Comparison of ENCODE assay signal across 8 cellular contexts in the genomic region with DNA sequence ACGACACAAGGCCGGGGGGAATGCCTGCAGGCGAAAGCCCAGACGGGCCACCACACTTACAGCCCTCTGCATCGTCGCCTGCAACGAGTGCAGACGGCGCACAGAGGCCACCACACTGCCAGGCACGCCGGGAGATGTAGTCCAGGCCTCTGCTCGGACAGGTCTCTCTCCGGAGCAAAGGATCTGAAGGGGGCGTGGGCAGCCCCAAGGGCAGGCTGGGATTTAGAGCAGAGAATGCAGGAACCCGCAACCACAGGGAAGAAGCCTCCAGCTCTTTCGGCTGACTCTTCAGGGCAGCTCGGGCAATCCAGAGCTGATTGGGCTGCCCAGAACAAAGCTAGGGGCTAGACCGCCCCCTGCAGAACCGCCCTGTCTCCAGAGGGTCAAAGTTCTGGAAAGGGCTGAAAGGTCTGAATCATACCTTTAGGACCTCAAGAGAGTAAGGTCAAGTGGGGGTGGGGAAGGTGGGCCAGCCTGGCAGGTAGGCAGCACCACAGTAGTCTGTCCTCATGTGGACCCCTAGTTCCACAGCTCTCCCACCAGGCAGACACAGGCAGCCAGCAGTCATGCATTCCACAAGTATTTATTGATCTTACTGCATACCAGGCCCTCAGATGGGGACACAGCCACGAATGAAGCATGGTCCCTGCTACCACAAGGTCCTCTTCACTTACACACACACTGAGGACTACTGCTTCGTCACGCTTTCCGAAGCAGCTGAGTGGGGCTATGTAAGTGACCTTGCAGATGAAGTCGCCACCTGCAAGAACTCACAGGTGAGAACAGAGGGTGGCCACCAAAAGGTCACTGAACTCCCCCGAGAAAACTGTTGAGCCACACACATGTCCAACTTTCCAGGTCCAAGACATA. TPM values are rescaled to one million over a fixed set of nuclear protein-coding genes. Genes with fewer than 3 reads are reported as not detected.
DNase-seq lines count a peak whose midpoint lies in the region; ATAC-seq and TF ChIP-seq lines count a peak whose summit lies in the region.

AMT (minus strand) TSS at position 95 of the 870 bp plus-strand sequence; CDS start at position 72, 23 bp downstream.

- peak; percentile 30 for DNase-seq in IMR-90
- peak; percentile 47 for DNase-seq in choroid plexus epithelial cell (ENCODE audit: low read depth)
- no peak for DNase-seq in kidney epithelial cell (ENCODE audit: low read depth)
- peak; percentile 83 for DNase-seq in spleen
- no peak for DNase-seq in glomerular visceral epithelial cell (ENCODE audit: extremely low spot score)
- DNase-seq in AML-193 (lab: John Stamatoyannopoulos, UW): no peak

- 0 out of 2 replicates have a peak within 1 kb of the TSS, but pooled peaks have one; percentile 21 for H2BK20ac ChIP-seq in IMR-90 (ENCODE audit: low read depth, low read length)

- H2BK5ac ChIP-seq in IMR-90 (ENCODE audit: low read depth, low read length, poor library complexity, severe bottlenecking): peak within 1 kb of the TSS; percentile 39

- TF ChIP-seq RAD21 in IMR-90 (IDR thresholded peaks at IDR 0.05; ENCODE audit: low read length): no peak

- peak within 1 kb of the TSS; percentile 42; the same call in 1 of the 2 replicates for H4K5ac ChIP-seq in IMR-90 (ENCODE audit: low read depth, low read length)

- H3K14ac ChIP-seq in IMR-90 (replicated peaks; ENCODE audit: low read depth, low read length): peak within 1 kb of the TSS; percentile 12; the same call in 1 of the 2 replicates

- H3K9ac ChIP-seq in IMR-90 (ENCODE audit: low read depth, low read length): no peak within 1 kb of the TSS

- peak within 1 kb of the TSS; percentile 42 for H2BK120ac ChIP-seq in IMR-90 (ENCODE audit: low read depth, low read length)

- intact Hi-C loops in IMR-90 (cut with micrococcal nuclease) (no loop called here), spleen (cut with DNase I; ENCODE audit: low total_unique reads) (no loop called here)

- POLR2A ChIA-PET in IMR-90 (lab: Charles Lee; ENCODE audit: unreplicated experiment): no interaction called here

- peak within 1 kb of the TSS; percentile 2; the same call in 1 of the 2 replicates for H3K27ac ChIP-seq in IMR-90 (ENCODE audit: insufficient read depth, low read length)
- H3K27ac ChIP-seq in spleen: peak within 1 kb of the TSS in 2 of 8 donors; percentile 11 to 17

- H3K27me3 ChIP-seq in IMR-90 (ENCODE audit: control insufficient read depth, insufficient read depth, low read length): no peaks in the 10 kb centered on the region
- no peaks in the 10 kb centered on the region for H3K27me3 ChIP-seq in kidney epithelial cell (ENCODE audit: control insufficient read depth, insufficient read depth, low read length)
- H3K27me3 ChIP-seq in spleen (replicated peaks in 1 of 7): no peaks in the 10 kb centered on the region

- no peak within 1 kb of the TSS for H4K91ac ChIP-seq in IMR-90 (ENCODE audit: insufficient read depth, low read depth, low read length)

- H3K4me1 ChIP-seq in IMR-90 (ENCODE audit: control insufficient read depth, insufficient read depth, low read length) (peaks cover 22% of the 10 kb centered on the region), spleen (peaks cover 0 to 56% (median 15%) of the 10 kb centered on the region in 6 donors)

- H3K79me1 ChIP-seq in IMR-90 (ENCODE audit: low read depth in 1 of 2, low read length in 2 of 2): peaks cover 6 to 42% of the 10 kb centered on the region in 2 experiments; a peak in 3 of 4 replicates

- H2AK9ac ChIP-seq in IMR-90 (replicated peaks; ENCODE audit: low read depth, low read length, poor library complexity): peak within 1 kb of the TSS; percentile 19

- peak within 1 kb of the TSS in 1 of 2 experiments; percentile 14; a peak in 1 of 4 replicates for H4K8ac ChIP-seq in IMR-90 (ENCODE audit: low read depth in 2 of 2, low read length in 2 of 2)

- TF ChIP-seq POLR2A in IMR-90 (IDR thresholded peaks at IDR 0.05; ENCODE audit: low read depth, low read length) (no peak), spleen (IDR thresholded peaks at IDR 0.05) (no peak)

- peak within 1 kb of the TSS; percentile 26; the same call in 1 of the 2 replicates for H3K18ac ChIP-seq in IMR-90 (ENCODE audit: low read depth, low read length)

- peak; percentile 46 for ATAC-seq in IMR-90 (ENCODE audit: low read depth)
- ATAC-seq in GM18520 (IDR thresholded peaks at IDR 0.05; ENCODE audit: unreplicated experiment): no peak
- no peak for ATAC-seq in GM18498 (IDR thresholded peaks at IDR 0.05; ENCODE audit: unreplicated experiment)

- H2AK5ac ChIP-seq in IMR-90 (ENCODE audit: low read depth, low read length): peak within 1 kb of the TSS; percentile 83

- H3K4ac ChIP-seq in IMR-90 (ENCODE audit: low read depth, low read length): peak within 1 kb of the TSS; percentile 63

- H3K4me3 ChIP-seq in IMR-90 (ENCODE audit: insufficient read depth, low read depth, low read length) (no peak within 1 kb of the TSS), choroid plexus epithelial cell (ENCODE audit: low read depth, low read length) (peak within 1 kb of the TSS; percentile 37), kidney epithelial cell (ENCODE audit: low read depth, low read length) (peak within 1 kb of the TSS; percentile 1), spleen (peak within 1 kb of the TSS in 4 of 8 donors; percentile 10 to 55 (median 26))

- peaks cover 22% of the 10 kb centered on the region for H3K36me3 ChIP-seq in IMR-90 (ENCODE audit: control insufficient read depth, insufficient read depth, low read length)
- no peaks in the 10 kb centered on the region for H3K36me3 ChIP-seq in kidney epithelial cell (ENCODE audit: control insufficient read depth, insufficient read depth, low read length)
- H3K36me3 ChIP-seq in spleen: peaks cover 0 to 55% (median 18%) of the 10 kb centered on the region in 6 donors

- in situ Hi-C loops in IMR-90 (cut with MboI; ENCODE audit: low sequenced_read_pairs): no loop called here

- CTCF ChIA-PET in IMR-90 (lab: Yijun Ruan, JAX): no interaction called here

- no peak within 1 kb of the TSS for H3K56ac ChIP-seq in IMR-90 (ENCODE audit: extremely low read depth, insufficient read depth, low read length)

- BruUV-seq in IMR-90 (replicated peaks; lab: Mats Ljungman, UMichigan): no TSS peak

- WGBS in IMR-90 (ENCODE audit: extremely low coverage in 2 of 2, insufficient read length in 1 of 2), 2 experiments: 50% methylated on average over 7 of the region's 25 CpGs; no CpG with 5 or more reads in 1 of the 2 experiments
- WGBS in spleen, 5 donors: 46 to 76% (median 57%) methylated on average over 10 to 25 of the region's 25 CpGs

- H2BK15ac ChIP-seq in IMR-90 (ENCODE audit: low read depth, low read length): peak within 1 kb of the TSS; percentile 17; the same call in 1 of the 3 replicates

- H3K9me3 ChIP-seq in IMR-90 (ENCODE audit: control insufficient read depth, insufficient read depth, low read length): no peaks in the 10 kb centered on the region
- no peaks in the 10 kb centered on the region for H3K9me3 ChIP-seq in spleen

- dilution Hi-C loops in IMR-90 (cut with HindIII; ENCODE audit: low sequenced_read_pairs, unreplicated experiment): no loop called here

- H2AFZ ChIP-seq in IMR-90 (replicated peaks; ENCODE audit: low read length, poor library complexity): peak within 1 kb of the TSS; percentile 26

- no peak for TF ChIP-seq CTCF in IMR-90 (conservative IDR thresholded peaks at IDR 0.05; ENCODE audit: low read depth, low read length)
- peak; percentile 5 for TF ChIP-seq CTCF in choroid plexus epithelial cell (conservative IDR thresholded peaks at IDR 0.05; ENCODE audit: low read depth, low read length)
- TF ChIP-seq CTCF in kidney epithelial cell (IDR thresholded peaks at IDR 0.05; ENCODE audit: insufficient read depth, low read length, poor library complexity, severe bottlenecking): no peak
- no peak for TF ChIP-seq CTCF in spleen (IDR thresholded peaks at IDR 0.05 in 8 of 11, conservative IDR thresholded peaks at IDR 0.05 in 3 of 11)

- H3K4me2 ChIP-seq in IMR-90 (ENCODE audit: low read depth, low read length): peak within 1 kb of the TSS; percentile 48

- H3K9me1 ChIP-seq in IMR-90 (ENCODE audit: insufficient read depth, low read length): peaks cover 39% of the 10 kb centered on the region

- H3K23ac ChIP-seq in IMR-90 (ENCODE audit: low read depth, low read length): 0 out of 2 replicates have a peak within 1 kb of the TSS, but pooled peaks have one; percentile 40

- peaks cover 9% of the 10 kb centered on the region for H4K20me1 ChIP-seq in IMR-90 (ENCODE audit: insufficient read depth, low read length)

TF ChIP-seq in IMR-90, 13 proteins besides CTCF, POLR2A, EP300 and RAD21 (continues in another document):
- TF ChIP-seq RFX5 (IDR thresholded peaks at IDR 0.05; ENCODE audit: low read depth, low read length) (no peak), MAZ (IDR thresholded peaks at IDR 0.05; ENCODE audit: borderline replicate concordance, low read depth, low read length) (no peak), RCOR1 (IDR thresholded peaks at IDR 0.05; ENCODE audit: insufficient replicate concordance, low read length) (no peak), NFE2L2 (IDR thresholded peaks at IDR 0.05; ENCODE audit: low read depth, low read length) (no peak), SMC3 (IDR thresholded peaks at IDR 0.05; ENCODE audit: low read depth, low read length) (no peak), MXI1 (IDR thresholded peaks at IDR 0.05; ENCODE audit: borderline replicate concordance, low read depth, low read length) (no peak), FOS (IDR thresholded peaks at IDR 0.05; ENCODE audit: low read depth, low read length) (no peak), CHD1 (IDR thresholded peaks at IDR 0.05; ENCODE audit: low read depth, low read length) (no peak), BHLHE40 (IDR thresholded peaks at IDR 0.05; ENCODE audit: low read depth, low read length) (no peak), CEBPB (IDR thresholded peaks at IDR 0.05; ENCODE audit: low read depth, low read length) (no peak)
- TF ChIP-seq, protein P1, sequence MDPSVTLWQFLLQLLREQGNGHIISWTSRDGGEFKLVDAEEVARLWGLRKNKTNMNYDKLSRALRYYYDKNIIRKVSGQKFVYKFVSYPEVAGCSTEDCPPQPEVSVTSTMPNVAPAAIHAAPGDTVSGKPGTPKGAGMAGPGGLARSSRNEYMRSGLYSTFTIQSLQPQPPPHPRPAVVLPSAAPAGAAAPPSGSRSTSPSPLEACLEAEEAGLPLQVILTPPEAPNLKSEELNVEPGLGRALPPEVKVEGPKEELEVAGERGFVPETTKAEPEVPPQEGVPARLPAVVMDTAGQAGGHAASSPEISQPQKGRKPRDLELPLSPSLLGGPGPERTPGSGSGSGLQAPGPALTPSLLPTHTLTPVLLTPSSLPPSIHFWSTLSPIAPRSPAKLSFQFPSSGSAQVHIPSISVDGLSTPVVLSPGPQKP (IDR thresholded peaks at IDR 0.05; ENCODE audit: borderline replicate concordance, low read depth, low read length): no peak

RNA-seq across cellular contexts. Expression of gene AMT, which starts in this region (rescaled TPM):
- 0.28 and 0.36 TPM in 2 replicates for total RNA-seq in IMR-90 (2012; rRNA removed)
- 5.0 and 5.5 TPM in 2 replicates for polyA plus RNA-seq in IMR-90 (2012; rRNA removed)
- polyA plus RNA-seq in IMR-90 (2012; cell fraction: cytosol; rRNA removed): 0.90 and 0.91 TPM in 2 replicates
- 47.6 and 77.6 TPM in 2 replicates for polyA plus RNA-seq in IMR-90 (2012; cell fraction: nucleus; rRNA removed; ENCODE audit: low replicate concordance)
- total RNA-seq in kidney epithelial cell: 4.9 and 6.6 TPM in 2 replicates
- total RNA-seq in spleen: 10 to 100 TPM in 3 of 7 donors, 1 to 10 TPM in 4; 4.2 to 15.5 (median 7.0) TPM
- polyA plus RNA-seq in spleen: 10 to 100 TPM; 13.0 to 35.0 (median 32.9) TPM

Comparison
In these comparisons a context has a peak if more than half of its experiments do, and no peak if none do; other contexts are left out.
1. DNase-seq: peak in IMR-90 (single experiment), choroid plexus epithelial cell (single experiment) and spleen (single experiment); none in kidney epithelial cell (single experiment), glomerular visceral epithelial cell (single experiment) and AML-193 (0 of 2).